11 cellular contexts compared by ENCODE assay signal in the genomic region with DNA sequence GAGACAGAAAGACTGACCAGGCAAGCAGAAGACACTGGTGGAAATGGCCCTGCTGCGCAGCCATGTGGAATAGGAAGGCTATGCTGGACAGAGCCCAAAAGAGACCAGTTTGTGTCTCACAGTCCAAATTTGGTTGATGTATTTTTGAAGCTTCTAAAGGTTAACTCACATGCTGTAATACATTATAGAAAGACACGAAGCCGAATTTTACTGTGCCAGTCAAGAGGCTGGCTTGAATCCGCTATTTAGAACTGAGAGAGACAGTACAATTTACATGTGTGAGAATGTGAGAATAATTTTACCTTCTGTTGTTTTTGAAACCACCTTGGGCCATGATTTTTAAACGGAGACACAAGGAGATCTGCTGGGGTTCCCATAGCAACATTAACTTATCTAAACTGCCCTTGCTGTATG.
DNase-seq lines count a peak whose midpoint lies in the region; ATAC-seq and TF ChIP-seq lines count a peak whose summit lies in the region.
"Had no signal": no experiment of that assay in that cellular context is flagged by ENCODE, and none has a peak within 500 bp of the region (broad histone marks: within the 10 kb centered on the region; RNA-seq: fewer than 3 reads in every experiment).

No MANE protein-coding gene starts in this region.

- H3K27me3 Mint-ChIP-seq in H9 (ENCODE audit: low read depth): no peaks in the 10 kb centered on the region
- H3K27me3 Mint-ChIP-seq in stimulated activated naive B cell treated with anti-CD40 and anti-IgM and Interleukin-4, amounts not matched to agents 10 μg/mL and 1 μg/mL and 100 μg/mL, for 72 hours: no peaks in the 10 kb centered on the region

- no peak overlapping the region for H3K56ac ChIP-seq in H9 (ENCODE audit: insufficient read length, low read depth, low read length)

- no peak overlapping the region for H3K4me2 ChIP-seq in H9 (ENCODE audit: insufficient read depth, insufficient read length, low read length)

- H3K14ac ChIP-seq in H9 (ENCODE audit: insufficient read depth, low read length): no peak overlapping the region

- H3K36me3 Mint-ChIP-seq in activated naive CD4-positive, alpha-beta T cell treated with anti-CD3 and anti-CD28 coated beads, Interleukin-2, amount 50 U/mL, for 72 hours: peaks cover 8 to 60% of the 10 kb centered on the region in 2 donors
- peaks cover 9 to 23% (median 13%) of the 10 kb centered on the region in 3 experiments for H3K36me3 Mint-ChIP-seq in H9 (ENCODE audit: insufficient read depth in 1 of 3, low read depth in 3 of 3)
- peaks cover 24 to 50% of the 10 kb centered on the region in 2 donors for H3K36me3 Mint-ChIP-seq in stimulated activated naive B cell treated with anti-CD40 and anti-IgM and Interleukin-4, amounts not matched to agents 10 μg/mL and 1 μg/mL and 100 μg/mL, for 72 hours

- H3K4me1 Mint-ChIP-seq in H9: peaks cover 72 to 75% of the 10 kb centered on the region in 2 experiments
- H3K4me1 Mint-ChIP-seq in stimulated activated naive B cell treated with anti-CD40 and anti-IgM and Interleukin-4, amounts not matched to agents 10 μg/mL and 1 μg/mL and 100 μg/mL, for 72 hours: peaks cover 55 to 85% of the 10 kb centered on the region in 2 donors

- DNase-seq in activated naive CD4-positive, alpha-beta T cell treated with anti-CD3 and anti-CD28 coated beads, Interleukin-2, amount 50 U/mL, for 72 hours (ENCODE audit: low spot score in 2 of 2): no peak
- no peak for DNase-seq in activated naive CD4-positive, alpha-beta T cell treated with Interleukin-2 at 50 U/mL for 16 hours
- DNase-seq in H9 (no peak), SIG-M5 (lab: John Stamatoyannopoulos, UW) (no peak), KG1 (lab: John Stamatoyannopoulos, UW) (no peak), body of pancreas (no peak)
- DNase-seq in stimulated activated naive B cell treated with anti-CD40 and anti-IgM and Interleukin-4, amounts not matched to agents 10 μg/mL and 1 μg/mL and 100 μg/mL, for 72 hours: no peak
- DNase-seq: central memory CD4-positive, alpha-beta T cell had no signal

- intact Hi-C loops in body of pancreas (cut with DNase I): no loop called here

- no peaks in the 10 kb centered on the region for H3K23me2 ChIP-seq in H9 (ENCODE audit: insufficient read length, low read depth, low read length, poor library complexity, severe bottlenecking)

- H3K9ac ChIP-seq in H9 (ENCODE audit: extremely low read depth, insufficient read length, low read length): no peak overlapping the region
- peak overlapping the region; percentile 91 for H3K9ac ChIP-seq in HUES6 (ENCODE audit: low read length)

- H3K9me3 Mint-ChIP-seq in activated naive CD4-positive, alpha-beta T cell treated with anti-CD3 and anti-CD28 coated beads, Interleukin-2, amount 50 U/mL, for 72 hours: peaks cover 0 to 3% of the 10 kb centered on the region in 2 donors
- no peaks in the 10 kb centered on the region for H3K9me3 Mint-ChIP-seq in H9
- peaks cover 3 to 6% of the 10 kb centered on the region in 2 donors for H3K9me3 Mint-ChIP-seq in stimulated activated naive B cell treated with anti-CD40 and anti-IgM and Interleukin-4, amounts not matched to agents 10 μg/mL and 1 μg/mL and 100 μg/mL, for 72 hours
- H3K9me3 Mint-ChIP-seq: neural crest cell had no signal

- TF ChIP-seq POLR2A in body of pancreas (IDR thresholded peaks at IDR 0.05): no peak

- TF ChIP-seq CTCF in H9 (conservative IDR thresholded peaks at IDR 0.05) (no peak), body of pancreas (IDR thresholded peaks at IDR 0.05) (no peak)

- no peak overlapping the region for H3K23ac ChIP-seq in H9 (ENCODE audit: insufficient read length, low read depth, low read length)

- no CpG with 5 or more reads among the region's 5 CpGs for WGBS in H9 (ENCODE audit: extremely low coverage, insufficient read length, low lambda C conversion rate)
- WGBS in body of pancreas, 2 donors: 87% methylated on average over 5 of the region's 5 CpGs

- H4K5ac ChIP-seq in H9 (ENCODE audit: insufficient read length, low read depth, low read length): no peak overlapping the region

- H3K4me3 Mint-ChIP-seq in H9: no peak overlapping the region; a peak in 1 of 5 replicates
- H3K4me3 Mint-ChIP-seq in stimulated activated naive B cell treated with anti-CD40 and anti-IgM and Interleukin-4, amounts not matched to agents 10 μg/mL and 1 μg/mL and 100 μg/mL, for 72 hours: peak overlapping the region in 1 of 2 donors; percentile 17
- H3K4me3 Mint-ChIP-seq: neural crest cell had no signal

- H4K8ac ChIP-seq in H9 (replicated peaks; ENCODE audit: insufficient read length, low read depth, low read length): no peak overlapping the region

- H2BK5ac ChIP-seq in H9 (ENCODE audit: insufficient read length, low read length): no peak overlapping the region

- ATAC-seq in activated naive CD4-positive, alpha-beta T cell treated with anti-CD3 and anti-CD28 coated beads, Interleukin-2, amount 50 U/mL, for 72 hours: no peak
- ATAC-seq in stimulated activated naive B cell treated with anti-CD40 and anti-IgM and Interleukin-4, amounts not matched to agents 10 μg/mL and 1 μg/mL and 100 μg/mL, for 72 hours (replicated peaks): no peak
- no peak for ATAC-seq in body of pancreas
- ATAC-seq: HCT116 had no signal

- H3K4me3 ChIP-seq in HUES6 (ENCODE audit: low read depth, low read length) (no peak overlapping the region), body of pancreas (no peak overlapping the region)

- H4K91ac ChIP-seq in H9 (ENCODE audit: insufficient read length, low read depth, low read length): no peak overlapping the region

- H3K27me3 ChIP-seq in H9 (ENCODE audit: insufficient read depth, low read length): no peaks in the 10 kb centered on the region
- H3K27me3 ChIP-seq in HUES6 (ENCODE audit: control insufficient read depth, insufficient read depth, low read length): no peaks in the 10 kb centered on the region
- no peaks in the 10 kb centered on the region for H3K27me3 ChIP-seq in body of pancreas

- no peak overlapping the region for H3T11ph ChIP-seq in H9 (ENCODE audit: low read length)

- H3K18ac ChIP-seq in H9 (ENCODE audit: insufficient read length, low read depth, low read length): no peak overlapping the region

- no peaks in the 10 kb centered on the region for H3K79me1 ChIP-seq in H9 (ENCODE audit: insufficient read depth, low read depth, low read length, poor library complexity, severe bottlenecking)

- H2AFZ ChIP-seq in H9 (ENCODE audit: low read length): no peak overlapping the region

- H4K20me1 ChIP-seq in H9 (ENCODE audit: control insufficient read depth, insufficient read depth, insufficient read length): no peaks in the 10 kb centered on the region

- peak overlapping the region; percentile 92 to 99 for H3K27ac Mint-ChIP-seq in activated naive CD4-positive, alpha-beta T cell treated with anti-CD3 and anti-CD28 coated beads, Interleukin-2, amount 50 U/mL, for 72 hours
- H3K27ac Mint-ChIP-seq in H9: peak overlapping the region in 2 of 3 experiments; percentile 35 to 100; a peak in 3 of 7 replicates
- peak overlapping the region; percentile 95 for H3K27ac Mint-ChIP-seq in stimulated activated naive B cell treated with anti-CD40 and anti-IgM and Interleukin-4, amounts not matched to agents 10 μg/mL and 1 μg/mL and 100 μg/mL, for 72 hours

- H3K36me3 ChIP-seq in HUES6 (ENCODE audit: control insufficient read depth, insufficient read depth, low read length) (0 out of 2 replicates have a peak, but pooled peaks cover 5% of the 10 kb centered on the region), body of pancreas (replicated peaks in 1 of 2; ENCODE audit: insufficient read depth in 1 of 2, low read depth in 2 of 2) (no peaks in the 10 kb centered on the region)

- no peak overlapping the region for H2AK5ac ChIP-seq in H9 (ENCODE audit: insufficient read length, low read length)

- no peak overlapping the region for H2BK12ac ChIP-seq in H9 (ENCODE audit: insufficient read length, low read depth, low read length)

- H3K4me1 ChIP-seq in H9 (ENCODE audit: insufficient read depth, low read length) (peaks cover 17% of the 10 kb centered on the region; the same call in 1 of the 2 replicates), HUES6 (ENCODE audit: control insufficient read depth, insufficient read depth, low read length) (peaks cover 67% of the 10 kb centered on the region), body of pancreas (no peaks in the 10 kb centered on the region)

- H3K4ac ChIP-seq in H9 (ENCODE audit: low read depth, low read length): no peak overlapping the region

- H3K27ac ChIP-seq in H9 (ENCODE audit: insufficient read length, low read depth, low read length): peak overlapping the region; percentile 97
- H3K27ac ChIP-seq in HUES6 (ENCODE audit: low read depth, low read length): peak overlapping the region; percentile 89
- H3K27ac ChIP-seq in body of pancreas: no peak overlapping the region

- H3K79me2 ChIP-seq in H9 (ENCODE audit: insufficient read depth, low read length): no peaks in the 10 kb centered on the region

- no peak overlapping the region for H2BK15ac ChIP-seq in H9 (ENCODE audit: low read depth, low read length)

- H3K9me3 ChIP-seq in H9 (ENCODE audit: control insufficient read depth, low read depth, low read length) (no peaks in the 10 kb centered on the region), HUES6 (ENCODE audit: control insufficient read depth, insufficient read depth, low read depth, low read length) (no peaks in the 10 kb centered on the region), body of pancreas (no peaks in the 10 kb centered on the region)

- H2BK120ac ChIP-seq in H9 (ENCODE audit: low read depth, low read length, poor library complexity, severe bottlenecking): no peak overlapping the region

- H2BK20ac ChIP-seq in H9 (ENCODE audit: low read depth, low read length, poor library complexity, severe bottlenecking): no peak overlapping the region

Comparison
In these comparisons a context has a peak if more than half of its experiments do, and no peak if none do; other contexts are left out.
1. H3K27ac ChIP-seq: peak in H9 (single experiment) and HUES6 (single experiment); none in body of pancreas (0 of 4).
2. Peak in every context shown above with its lines, with median percentiles within 50 percentile points of each other: H3K27ac Mint-ChIP-seq.